In the genomic region with DNA sequence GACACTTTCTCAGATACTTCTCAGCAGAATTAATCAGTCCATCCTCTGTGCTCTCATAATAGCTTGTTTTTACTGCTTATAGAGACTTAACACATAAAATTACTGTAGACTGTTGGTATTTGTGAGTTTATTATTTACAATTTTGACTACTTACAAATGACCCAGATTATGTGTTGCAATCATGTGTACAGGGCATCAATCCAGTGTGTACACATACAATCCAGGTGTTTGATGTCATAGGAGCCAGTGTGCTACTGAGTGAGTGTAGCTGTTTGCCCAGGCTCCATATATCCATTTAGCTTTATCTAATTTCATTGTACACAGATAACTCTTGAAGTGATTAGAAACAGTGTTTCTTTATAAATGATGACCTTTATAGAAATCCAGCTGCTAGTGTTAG, we compare ENCODE assay signal across 26 cellular contexts.
"Had no signal": no experiment of that assay in that cellular context is flagged by ENCODE, and none has a peak within 500 bp of the region (broad histone marks: within the 10 kb centered on the region; RNA-seq: fewer than 3 reads in every experiment).

No MANE protein-coding gene starts in this region.

- H3K4me1 Mint-ChIP-seq: mesothelial cell of epicardium, naive B cell had no signal

- H3K27me3 ChIP-seq: body of pancreas, esophagus squamous epithelium, gastrocnemius medialis, right atrium auricular region, spleen, tibial nerve had no signal

- H3K9me3 Mint-ChIP-seq: naive B cell had no signal

- H3K27ac Mint-ChIP-seq: activated naive CD8-positive, alpha-beta T cell; mesothelial cell of epicardium had no signal

- H2AFZ ChIP-seq: parathyroid adenoma had no signal

- H3K79me2 ChIP-seq: parathyroid adenoma had no signal

- H3K4me3 Mint-ChIP-seq: activated naive CD8-positive, alpha-beta T cell; mesothelial cell of epicardium; naive B cell had no signal

- ATAC-seq: body of pancreas, gastrocnemius medialis had no signal

- H3K4me1 ChIP-seq: body of pancreas, esophagus squamous epithelium, gastrocnemius medialis, left ventricle myocardium inferior, parathyroid adenoma, right atrium auricular region, spleen had no signal

- DNase-seq: activated CD4-positive, alpha-beta T cell treated with anti-CD3 and anti-CD28 coated beads for 4 hours; activated CD4-positive, alpha-beta T cell treated with anti-CD3 and anti-CD28 coated beads, Interleukin-2, amount 50 U/mL, for 48 hours; activated CD4-positive, CD25-positive, alpha-beta regulatory T cell; activated CD8-positive, alpha-beta memory T cell treated with anti-CD3 and anti-CD28 coated beads for 24 hours; activated effector memory CD4-positive, alpha-beta T cell treated with Interleukin-2 at 50 U/mL for 16 hours; activated naive CD4-positive, alpha-beta T cell treated with Interleukin-2 at 50 U/mL for 16 hours; aorta; body of pancreas; dermis blood vessel endothelial cell; effector CD4-positive, alpha-beta T cell; esophagus squamous epithelium; gastrocnemius medialis; glutamatergic neuron; left ventricle myocardium inferior; mammary epithelial cell; naive B cell; nucleus accumbens; spleen; stimulated activated CD4-positive, alpha-beta T cell treated with anti-CD3 and anti-CD28 coated beads, Interleukin-2, amount 100 ng/mL, for 48 hours; stimulated activated naive CD4-positive, alpha-beta T cell treated with Interleukin-2 at 50 U/mL for 16 hours had no signal

- H3K27me3 Mint-ChIP-seq: activated naive CD8-positive, alpha-beta T cell; naive B cell had no signal

- H3K4me3 ChIP-seq: body of pancreas, esophagus squamous epithelium, gastrocnemius medialis, left ventricle myocardium inferior, right atrium auricular region, spleen, tibial nerve had no signal

- H3K9me3 ChIP-seq: body of pancreas, esophagus squamous epithelium, gastrocnemius medialis, left ventricle myocardium inferior, right atrium auricular region, spleen, tibial nerve had no signal

- H3K9ac ChIP-seq: parathyroid adenoma had no signal

- H3K27ac ChIP-seq: body of pancreas, epithelial cell of prostate, esophagus squamous epithelium, gastrocnemius medialis, left ventricle myocardium inferior, parathyroid adenoma, right atrium auricular region, spleen, tibial nerve had no signal
